Comparison of ENCODE assay signal across 21 cellular contexts in the genomic region with DNA sequence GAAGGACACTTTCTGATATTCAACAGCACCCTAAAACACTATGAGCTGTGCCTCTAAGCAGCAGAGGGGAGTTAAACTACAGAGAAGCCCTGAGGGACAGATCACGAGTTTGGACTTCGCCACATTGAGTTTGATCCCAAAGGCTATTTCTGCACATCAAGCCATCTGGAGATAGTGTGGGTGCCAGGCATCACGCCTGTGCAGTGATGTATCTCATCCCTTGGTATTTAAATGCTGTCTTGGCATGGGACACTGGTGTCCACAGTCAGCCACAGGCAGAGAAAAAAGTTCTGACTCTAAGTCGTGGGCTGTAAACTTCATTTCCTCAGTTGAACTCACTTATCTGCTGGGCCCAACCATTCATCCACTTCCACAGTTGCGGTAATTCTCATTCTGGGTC.
DNase-seq lines count a peak whose midpoint lies in the region; ATAC-seq and TF ChIP-seq lines count a peak whose summit lies in the region.
"Had no signal": no experiment of that assay in that cellular context is flagged by ENCODE, and none has a peak within 500 bp of the region (broad histone marks: within the 10 kb centered on the region; RNA-seq: fewer than 3 reads in every experiment).

No MANE protein-coding gene starts in this region.

- H3K27me3 ChIP-seq in right cardiac atrium (ENCODE audit: control insufficient read depth, insufficient read depth) (no peaks in the 10 kb centered on the region), left ventricle myocardium inferior (ENCODE audit: low read depth) (no peaks in the 10 kb centered on the region), dorsolateral prefrontal cortex (peaks cover 0 to 2% (median 0%) of the 10 kb centered on the region in 45 donors), tibial artery (no peaks in the 10 kb centered on the region)
- H3K27me3 ChIP-seq: BLaER1 had no signal

- H3K27ac Mint-ChIP-seq in neural crest cell (ENCODE audit: unreplicated experiment) (peak overlapping the region; percentile 43), natural killer cell (no peak overlapping the region)
- H3K27ac Mint-ChIP-seq: B cell; CD4-positive, CD25-positive, alpha-beta regulatory T cell; CD8-positive, alpha-beta T cell had no signal

- H3K4me3 ChIP-seq in right cardiac atrium (ENCODE audit: low read length) (no peak overlapping the region), left ventricle myocardium inferior (no peak overlapping the region), dorsolateral prefrontal cortex (no peak overlapping the region), tibial artery (no peak overlapping the region)
- H3K4me3 ChIP-seq: BLaER1, GM12878, GM23248 had no signal

- intact Hi-C loops in right cardiac atrium (cut with DNase I) (no loop called here), left ventricle myocardium inferior (cut with micrococcal nuclease) (no loop called here), dorsolateral prefrontal cortex (cut with DNase I) (no loop called here), natural killer cell (cut with micrococcal nuclease) (no loop called here), tibial artery (cut with DNase I; ENCODE audit: low total_unique reads) (no loop called here)

- no peaks in the 10 kb centered on the region for H3K27me3 Mint-ChIP-seq in neural crest cell (ENCODE audit: low read depth)
- no peaks in the 10 kb centered on the region for H3K27me3 Mint-ChIP-seq in natural killer cell (ENCODE audit: low read depth in 2 of 2)
- H3K27me3 Mint-ChIP-seq: B cell; CD4-positive, CD25-positive, alpha-beta regulatory T cell had no signal

- peaks cover 2% of the 10 kb centered on the region for H3K4me1 ChIP-seq in right cardiac atrium (ENCODE audit: control insufficient read depth, insufficient read depth, low read length)
- H3K4me1 ChIP-seq in left ventricle myocardium inferior: no peaks in the 10 kb centered on the region
- H3K4me1 ChIP-seq in tibial artery: no peaks in the 10 kb centered on the region
- H3K4me1 ChIP-seq: BLaER1, Caco-2 had no signal

- ATAC-seq in right cardiac atrium (peak; percentile 42 to 63), natural killer cell (no peak)
- ATAC-seq: CD8-positive, alpha-beta T cell; GM12878 had no signal

- H3K36me3 Mint-ChIP-seq in neural crest cell (ENCODE audit: low read depth): no peaks in the 10 kb centered on the region
- no peaks in the 10 kb centered on the region for H3K36me3 Mint-ChIP-seq in natural killer cell
- H3K36me3 Mint-ChIP-seq: CD4-positive, CD25-positive, alpha-beta regulatory T cell; CD8-positive, alpha-beta T cell had no signal

- H3K36me3 ChIP-seq in left ventricle myocardium inferior: no peaks in the 10 kb centered on the region
- no peaks in the 10 kb centered on the region for H3K36me3 ChIP-seq in tibial artery
- H3K36me3 ChIP-seq: BLaER1 had no signal

- no peak overlapping the region for H3K4me3 Mint-ChIP-seq in neural crest cell
- H3K4me3 Mint-ChIP-seq in natural killer cell: no peak overlapping the region
- H3K4me3 Mint-ChIP-seq: B cell; CD4-positive, CD25-positive, alpha-beta regulatory T cell; CD8-positive, alpha-beta T cell had no signal

- WGBS in right cardiac atrium: 55% methylated on average over 5 of the region's 5 CpGs

- H3K4me1 Mint-ChIP-seq in neural crest cell (no peaks in the 10 kb centered on the region), natural killer cell (no peaks in the 10 kb centered on the region)
- H3K4me1 Mint-ChIP-seq: B cell; CD4-positive, CD25-positive, alpha-beta regulatory T cell had no signal

- H3K9me3 Mint-ChIP-seq in neural crest cell (peaks cover 2% of the 10 kb centered on the region), natural killer cell (peaks cover 6 to 12% of the 10 kb centered on the region in 2 donors)

- peak in 1 of 3 donors; percentile 33 for DNase-seq in right cardiac atrium
- DNase-seq in left ventricle myocardium inferior: no peak
- DNase-seq in dorsolateral prefrontal cortex: peak in 6 of 10 donors; percentile 26 to 46 (median 37)
- DNase-seq in neural crest cell (ENCODE audit: low read depth, low spot score): no peak
- no peak for DNase-seq in middle frontal gyrus (ENCODE audit: extremely low spot score, low spot score)
- no peak for DNase-seq in natural killer cell
- DNase-seq in tibial artery: no peak
- DNase-seq: Caco-2; CD4-positive, CD25-positive, alpha-beta regulatory T cell; CD8-positive, alpha-beta T cell; DMS153; DND-41; GDM1; GM23248; H7; HCEC 1CT had no signal

- TF ChIP-seq CTCF in left ventricle myocardium inferior (IDR thresholded peaks at IDR 0.05; ENCODE audit: borderline replicate concordance): no peak
- no peak for TF ChIP-seq CTCF in dorsolateral prefrontal cortex (IDR thresholded peaks at IDR 0.05 in 54 of 56, conservative IDR thresholded peaks at IDR 0.05 in 2 of 56; ENCODE audit: low read depth in 1 of 56, partially characterized antibody in 56 of 56)
- no peak for TF ChIP-seq CTCF in neural crest cell (conservative IDR thresholded peaks at IDR 0.05)
- TF ChIP-seq CTCF in natural killer cell (IDR thresholded peaks at IDR 0.05): no peak
- no peak for TF ChIP-seq CTCF in tibial artery (IDR thresholded peaks at IDR 0.05)

- H3K9me3 ChIP-seq in right cardiac atrium (ENCODE audit: control insufficient read depth, low read length): no peaks in the 10 kb centered on the region
- no peaks in the 10 kb centered on the region for H3K9me3 ChIP-seq in left ventricle myocardium inferior (replicated peaks)
- H3K9me3 ChIP-seq in tibial artery: no peaks in the 10 kb centered on the region
- H3K9me3 ChIP-seq: BLaER1, Caco-2 had no signal

- H3K27ac ChIP-seq in right cardiac atrium (ENCODE audit: low read length) (peak overlapping the region; percentile 53), left ventricle myocardium inferior (replicated peaks) (no peak overlapping the region), dorsolateral prefrontal cortex (no peak overlapping the region), tibial artery (no peak overlapping the region)
- H3K27ac ChIP-seq: 22Rv1, BLaER1, C4-2B, GM23248 had no signal

Comparison
In these comparisons a context has a peak if more than half of its experiments do, and no peak if none do; other contexts are left out.
1. ATAC-seq: peak in right cardiac atrium (2 of 2); none in natural killer cell (0 of 3).
2. DNase-seq: peak in dorsolateral prefrontal cortex (6 of 10); none in left ventricle myocardium inferior (single experiment), neural crest cell (single experiment), middle frontal gyrus (single experiment), natural killer cell (single experiment) and tibial artery (0 of 2).